ENCODE assay signal across 9 cellular contexts in genomic region chr14:101972126-101972785, GRCh38. TPM values are rescaled to one million over a fixed set of nuclear protein-coding genes. Genes with fewer than 3 reads are reported as not detected.
DNase-seq lines count a peak whose midpoint lies in the region; ATAC-seq, FAIRE-seq and TF ChIP-seq lines count a peak whose summit lies in the region.
"Had no signal": no experiment of that assay in that cellular context is flagged by ENCODE, and none has a peak within 500 bp of the region (broad histone marks: within the 10 kb centered on the region; RNA-seq: fewer than 3 reads in every experiment).

No MANE protein-coding gene starts in this region.

- H3K27ac ChIP-seq in coronary artery (peak overlapping the region; percentile 58 to 78), right lobe of liver (peak overlapping the region; percentile 19 to 66 (median 32)), transverse colon (peak overlapping the region; percentile 71 to 86 (median 76))

- no peaks in the 10 kb centered on the region for H3K27me3 ChIP-seq in right lobe of liver
- H3K27me3 ChIP-seq in transverse colon = no peaks in the 10 kb centered on the region

- H3K36me3 ChIP-seq in right lobe of liver = peaks cover 0 to 14% (median 2%) of the 10 kb centered on the region in 4 donors
- peaks cover 0 to 12% (median 5%) of the 10 kb centered on the region in 4 donors for H3K36me3 ChIP-seq in transverse colon

- intact Hi-C loops in right lobe of liver (cut with DNase I) (no loop called here), transverse colon (cut with DNase I; ENCODE audit: low total_unique reads) (no loop called here)

- H3K9me3 ChIP-seq in right lobe of liver (no peaks in the 10 kb centered on the region), transverse colon (no peaks in the 10 kb centered on the region)

- TF ChIP-seq EP300 in transverse colon (IDR thresholded peaks at IDR 0.05; ENCODE audit: low read depth) = no peak

- no peak for TF ChIP-seq CTCF in coronary artery (IDR thresholded peaks at IDR 0.05)
- TF ChIP-seq CTCF in right lobe of liver (IDR thresholded peaks at IDR 0.05) = no peak
- no peak for TF ChIP-seq CTCF in transverse colon (IDR thresholded peaks at IDR 0.05)

- peak; percentile 24 for TF ChIP-seq POLR2A in right lobe of liver (IDR thresholded peaks at IDR 0.05)
- TF ChIP-seq POLR2A in transverse colon (IDR thresholded peaks at IDR 0.05) = no peak
- TF ChIP-seq POLR2A in GM12891 (IDR thresholded peaks at IDR 0.05; ENCODE audit: low read depth, low read length) = no peak

- ATAC-seq in right lobe of liver (peak; percentile 99 to 100 (median 99)), HG03025 (IDR thresholded peaks at IDR 0.05; ENCODE audit: low FRiP score, unreplicated experiment) (no peak)
- ATAC-seq: T-cell had no signal

- H3K4me3 ChIP-seq in coronary artery = peak overlapping the region; percentile 43
- no peak overlapping the region for H3K4me3 ChIP-seq in right lobe of liver
- no peak overlapping the region for H3K4me3 ChIP-seq in transverse colon

- in situ Hi-C loops in transverse colon (cut with MboI; ENCODE audit: low pct_ligation_motif_present in 1 of 4, low pct_unique_long_range_greater_than_20kb in 1 of 4, low sequenced_read_pairs in 3 of 4) = loop anchor here in 1 of 4 donors (25.0 kb wide), 1 partner anchor 340 kb away; the partner anchor contains the start of genes MOK and ZNF839

- FAIRE-seq in GM12891 (lab: Jason Lieb, UNC) = no peak

- DNase-seq in GM03348 (ENCODE audit: low spot score) (peak; percentile 91), NOMO-1 (lab: John Stamatoyannopoulos, UW; ENCODE audit: unreplicated experiment in 2 of 2) (peak; percentile 24 to 58), coronary artery (ENCODE audit: low spot score) (peak; percentile 90), right lobe of liver (peak; percentile 72 to 82 (median 79)), transverse colon (peak; percentile 83), GM12891 (ENCODE audit: insufficient read length, low spot score) (no peak)
- DNase-seq in activated CD4-positive, alpha-beta T cell treated with anti-CD3 and anti-CD28 coated beads, Interleukin-2, amount 50 U/mL, for 4 hours = no peak

- H3K4me1 ChIP-seq in right lobe of liver = peaks cover 0 to 33% (median 6%) of the 10 kb centered on the region in 4 donors
- H3K4me1 ChIP-seq in transverse colon = peaks cover 12 to 38% (median 21%) of the 10 kb centered on the region in 4 donors

- WGBS in right lobe of liver (ENCODE audit: insufficient coverage, low coverage, low lambda C conversion rate, missing lambda C conversion rate) = 8% methylated on average over 9 of the region's 9 CpGs
- WGBS in transverse colon (ENCODE audit: low coverage in 1 of 2), 2 donors = 14 to 37% methylated on average over 5 to 9 of the region's 9 CpGs

TF ChIP-seq in GM12891, 5 proteins besides CTCF, POLR2A, EP300 and RAD21:
- TF ChIP-seq PAX5 (IDR thresholded peaks at IDR 0.05; ENCODE audit: insufficient read depth, low read length, severe bottlenecking) (no peak), POU2F2 (IDR thresholded peaks at IDR 0.05; ENCODE audit: low read depth, low read length) (no peak), TAF1 (IDR thresholded peaks at IDR 0.05; ENCODE audit: low read depth, low read length) (no peak), POLR2AphosphoS5 (IDR thresholded peaks at IDR 0.05; ENCODE audit: low read depth, low read length) (no peak), SPI1 (IDR thresholded peaks at IDR 0.05; ENCODE audit: low read depth, low read length) (no peak)

RNA-seq across cellular contexts. Expression of gene DYNC1H1, which starts 7.9 kb away (rescaled TPM):
- total RNA-seq in right lobe of liver (100 to 1,000 TPM; 116 to 261 (median 161) TPM), transverse colon (100 to 1,000 TPM; 471 to 647 (median 482) TPM)
- 67.4 TPM for polyA plus RNA-seq in GM12891 (2012; ENCODE audit: low read depth, missing spikeins)

Comparison
In these comparisons a context has a peak if more than half of its experiments do, and no peak if none do; other contexts are left out.
1. DNase-seq: peak in GM03348 (single experiment), NOMO-1 (2 of 2), coronary artery (single experiment), right lobe of liver (3 of 3) and transverse colon (single experiment); none in activated CD4-positive, alpha-beta T cell treated with anti-CD3 and anti-CD28 coated beads, Interleukin-2, amount 50 U/mL, for 4 hours (0 of 2) and GM12891 (single experiment).
2. Peak in every context shown above with its lines, with median percentiles within 50 percentile points of each other: H3K27ac ChIP-seq.